23 cellular contexts compared by ENCODE assay signal in the genomic region with DNA sequence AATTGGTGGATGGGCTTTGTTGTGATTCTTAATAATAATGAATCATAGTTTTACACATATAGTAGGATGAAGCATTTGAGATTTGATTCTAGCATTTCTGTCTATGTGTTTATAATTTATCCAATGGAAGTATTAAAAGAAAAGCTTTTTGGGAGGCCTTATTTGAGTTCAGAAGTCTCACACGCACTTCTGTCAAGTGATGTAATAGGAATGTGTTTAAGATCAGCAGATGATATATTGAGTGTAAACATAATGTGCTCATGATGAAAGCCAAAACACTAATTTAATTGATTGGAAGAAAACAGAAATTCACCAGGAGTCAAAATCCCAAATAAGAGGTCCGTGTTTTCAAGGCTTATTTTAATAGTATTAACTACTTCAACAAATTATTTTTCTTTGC.
DNase-seq lines count a peak whose midpoint lies in the region; ATAC-seq and TF ChIP-seq lines count a peak whose summit lies in the region.
"Had no signal": no experiment of that assay in that cellular context is flagged by ENCODE, and none has a peak within 500 bp of the region (broad histone marks: within the 10 kb centered on the region; RNA-seq: fewer than 3 reads in every experiment).

No MANE protein-coding gene starts in this region.

- TF ChIP-seq EP300 in esophagus muscularis mucosa (IDR thresholded peaks at IDR 0.05), result no peak
- no peak for TF ChIP-seq EP300 in SK-N-SH (IDR thresholded peaks at IDR 0.05; ENCODE audit: borderline replicate concordance in 1 of 2, low read depth in 1 of 2, low read length in 1 of 2)

- H3K4me2 ChIP-seq in GM23248 (ENCODE audit: unreplicated experiment) (no peak overlapping the region), mesenchymal stem cell (ENCODE audit: low read length, poor library complexity, severe bottlenecking) (no peak overlapping the region), SK-N-SH (no peak overlapping the region)
- H3K4me2 ChIP-seq: BLaER1 treated with 17β-estradiol and CSF1 and Interleukin-3, amounts not matched to agents 10 nM and 100 nM had no signal

- DNase-seq in GM23248 (peak; percentile 20), esophagus muscularis mucosa (ENCODE audit: extremely low spot score) (no peak), fibroblast of villous mesenchyme (ENCODE audit: low read depth) (peak; percentile 56), mesenchymal stem cell (peak; percentile 13), DMS153 treated with DMSO at 0.1 percent for 48 hours (lab: John Stamatoyannopoulos, UW; ENCODE audit: unreplicated experiment) (no peak), SK-N-SH (no peak)
- DNase-seq: 8988T; ACHN; AML-193; Caco-2; Calu3; CD4-positive, alpha-beta T cell; CD8-positive, alpha-beta T cell; DMS53; DMS79; DND-41; EL; GDM1 had no signal

- peaks cover 34% of the 10 kb centered on the region for H3K4me1 ChIP-seq in GM23248 (ENCODE audit: insufficient read depth)
- peaks cover 0 to 27% (median 11%) of the 10 kb centered on the region in 4 donors for H3K4me1 ChIP-seq in esophagus muscularis mucosa
- H3K4me1 ChIP-seq in mesenchymal stem cell (ENCODE audit: control insufficient read depth, insufficient read depth, low read depth, low read length), result no peaks in the 10 kb centered on the region
- no peaks in the 10 kb centered on the region for H3K4me1 ChIP-seq in SK-N-SH (ENCODE audit: control insufficient read depth in 1 of 2, insufficient read depth in 2 of 2, low read depth in 1 of 2, low read length in 1 of 2)

- TF ChIP-seq POLR2A in esophagus muscularis mucosa (IDR thresholded peaks at IDR 0.05; ENCODE audit: low read depth), result no peak

- in situ Hi-C loops in GM23248 (cut with MboI), result no loop called here

- H4K91ac ChIP-seq in mesenchymal stem cell (ENCODE audit: low read length), result no peak overlapping the region

- H2AFZ ChIP-seq in GM23248 (peak overlapping the region; percentile 24; the same call in 1 of the 2 replicates), mesenchymal stem cell (ENCODE audit: low read depth, low read length) (no peak overlapping the region), SK-N-SH (ENCODE audit: low read depth) (no peak overlapping the region)

- H3F3A ChIP-seq in GM23248 (ENCODE audit: insufficient read depth) (peaks cover 21% of the 10 kb centered on the region), SK-N-SH (replicated peaks; ENCODE audit: insufficient read depth) (no peaks in the 10 kb centered on the region)

- no peaks in the 10 kb centered on the region for H3K9me3 ChIP-seq in GM23248 (ENCODE audit: low read depth)
- peaks cover 0 to 5% (median 0%) of the 10 kb centered on the region in 4 donors for H3K9me3 ChIP-seq in esophagus muscularis mucosa
- H3K9me3 ChIP-seq in mesenchymal stem cell (ENCODE audit: control insufficient read depth, low read length), result no peaks in the 10 kb centered on the region
- no peaks in the 10 kb centered on the region for H3K9me3 ChIP-seq in SK-N-SH
- H3K9me3 ChIP-seq: BLaER1 treated with 17β-estradiol and CSF1 and Interleukin-3, amounts not matched to agents 10 nM and 100 nM; Caco-2 had no signal

- intact Hi-C loops in esophagus muscularis mucosa (cut with DNase I), result no loop called here

- no peak overlapping the region for H4K8ac ChIP-seq in mesenchymal stem cell (ENCODE audit: low read length)

- no peak for TF ChIP-seq RAD21 in SK-N-SH (IDR thresholded peaks at IDR 0.05; ENCODE audit: low read length)

- whole genome bisulfite sequencing in GM23248 (ENCODE audit: low coverage in 1 of 2, low lambda C conversion rate in 2 of 2, missing lambda C conversion rate in 2 of 2), 2 experiments, result 24 to 28% methylated on average over 2 of the region's 2 CpGs
- WGBS in esophagus muscularis mucosa, result 42% methylated on average over 2 of the region's 2 CpGs
- WGBS in mesenchymal stem cell, result 79% methylated on average over 2 of the region's 2 CpGs
- 82% methylated on average over 2 of the region's 2 CpGs for WGBS in SK-N-SH (ENCODE audit: low lambda C conversion rate)

- H3K14ac ChIP-seq in mesenchymal stem cell (ENCODE audit: low read length in 2 of 2), result no peak overlapping the region

- TF ChIP-seq CTCF in esophagus muscularis mucosa (IDR thresholded peaks at IDR 0.05), result no peak
- no peak for TF ChIP-seq CTCF in fibroblast of villous mesenchyme (IDR thresholded peaks at IDR 0.05; ENCODE audit: insufficient read depth, low read depth, low read length)
- TF ChIP-seq CTCF in SK-N-SH (IDR thresholded peaks at IDR 0.05), result no peak

- H3K27me3 ChIP-seq in GM23248 (replicated peaks; ENCODE audit: insufficient read depth), result no peaks in the 10 kb centered on the region
- H3K27me3 ChIP-seq in esophagus muscularis mucosa, result no peaks in the 10 kb centered on the region
- no peaks in the 10 kb centered on the region for H3K27me3 ChIP-seq in mesenchymal stem cell (ENCODE audit: control insufficient read depth in 1 of 2, insufficient read depth in 1 of 2, low read length in 2 of 2)
- no peaks in the 10 kb centered on the region for H3K27me3 ChIP-seq in SK-N-SH (ENCODE audit: insufficient read depth)
- H3K27me3 ChIP-seq: BLaER1 treated with 17β-estradiol and CSF1 and Interleukin-3, amounts not matched to agents 10 nM and 100 nM had no signal

- no peak overlapping the region for H2BK5ac ChIP-seq in mesenchymal stem cell (ENCODE audit: low read depth, low read length, poor library complexity, severe bottlenecking)

- CTCF ChIA-PET in SK-N-SH (lab: Yijun Ruan, JAX), result no interaction called here

- no peak overlapping the region for H3K27ac ChIP-seq in GM23248
- H3K27ac ChIP-seq in esophagus muscularis mucosa (replicated peaks in 1 of 4), result peak overlapping the region; percentile 40 to 71 (median 42)
- H3K27ac ChIP-seq in mesenchymal stem cell (ENCODE audit: low read length, poor library complexity, severe bottlenecking), result no peak overlapping the region
- no peak overlapping the region for H3K27ac ChIP-seq in SK-N-SH (ENCODE audit: low read depth in 2 of 2, low read length in 1 of 2)
- H3K27ac ChIP-seq: BLaER1 treated with 17β-estradiol and CSF1 and Interleukin-3, amounts not matched to agents 10 nM and 100 nM; C4-2B had no signal

- no peak overlapping the region for H3K4ac ChIP-seq in mesenchymal stem cell (ENCODE audit: low read depth in 1 of 2, low read length in 2 of 2)

- H3K9me2 ChIP-seq in GM23248 (ENCODE audit: insufficient read depth) (no peaks in the 10 kb centered on the region), SK-N-SH (no peaks in the 10 kb centered on the region)

- no peak overlapping the region for H3K9ac ChIP-seq in GM23248
- H3K9ac ChIP-seq in mesenchymal stem cell (ENCODE audit: low read length), result no peak overlapping the region
- H3K9ac ChIP-seq in SK-N-SH, result no peak overlapping the region
- H3K9ac ChIP-seq: BLaER1 treated with 17β-estradiol and CSF1 and Interleukin-3, amounts not matched to agents 10 nM and 100 nM had no signal

- ATAC-seq in GM21526 (IDR thresholded peaks at IDR 0.05; ENCODE audit: low FRiP score, unreplicated experiment) (no peak), GM21619 (IDR thresholded peaks at IDR 0.05; ENCODE audit: unreplicated experiment) (no peak)
- ATAC-seq: CD8-positive, alpha-beta T cell; GM12878 had no signal

- POLR2A ChIA-PET in SK-N-SH (lab: Yijun Ruan, JAX), result no interaction called here

- H2BK15ac ChIP-seq in mesenchymal stem cell (ENCODE audit: low read depth, poor library complexity, severe bottlenecking), result no peak overlapping the region

- H3K4me3 ChIP-seq in GM23248 (no peak overlapping the region), esophagus muscularis mucosa (no peak overlapping the region), fibroblast of villous mesenchyme (ENCODE audit: low read depth, low read length) (no peak overlapping the region), mesenchymal stem cell (ENCODE audit: insufficient read depth in 1 of 2, low read depth in 1 of 2, low read length in 2 of 2) (no peak overlapping the region), SK-N-SH (ENCODE audit: low read depth in 2 of 2, low read length in 1 of 2) (no peak overlapping the region)
- H3K4me3 ChIP-seq: BLaER1 treated with 17β-estradiol and CSF1 and Interleukin-3, amounts not matched to agents 10 nM and 100 nM; GM12878 had no signal

- H3K79me2 ChIP-seq in GM23248 (ENCODE audit: insufficient read depth) (no peaks in the 10 kb centered on the region), SK-N-SH (ENCODE audit: insufficient read depth) (no peaks in the 10 kb centered on the region)

- H2AK5ac ChIP-seq in mesenchymal stem cell (ENCODE audit: low read length, severe bottlenecking), result no peak overlapping the region

- no peak overlapping the region for H2BK12ac ChIP-seq in mesenchymal stem cell (ENCODE audit: low read length in 2 of 2)

- no peak overlapping the region for H3K23ac ChIP-seq in mesenchymal stem cell (ENCODE audit: low read length in 2 of 2)

- H3K79me1 ChIP-seq in mesenchymal stem cell (replicated peaks; ENCODE audit: low read length, poor library complexity, severe bottlenecking), result no peaks in the 10 kb centered on the region

- no peaks in the 10 kb centered on the region for H4K20me1 ChIP-seq in GM23248 (ENCODE audit: insufficient read depth)
- no peaks in the 10 kb centered on the region for H4K20me1 ChIP-seq in SK-N-SH (ENCODE audit: insufficient read depth)
- H4K20me1 ChIP-seq: BLaER1 treated with 17β-estradiol and CSF1 and Interleukin-3, amounts not matched to agents 10 nM and 100 nM had no signal

- no peaks in the 10 kb centered on the region for H3K36me3 ChIP-seq in GM23248 (ENCODE audit: low read depth)
- H3K36me3 ChIP-seq in esophagus muscularis mucosa, result no peaks in the 10 kb centered on the region
- no peaks in the 10 kb centered on the region for H3K36me3 ChIP-seq in mesenchymal stem cell (ENCODE audit: control insufficient read depth in 1 of 2, insufficient read depth in 2 of 2, low read depth in 1 of 2, low read length in 2 of 2)
- H3K36me3 ChIP-seq in SK-N-SH (replicated peaks in 1 of 2; ENCODE audit: control insufficient read depth in 1 of 2, insufficient read depth in 2 of 2, low read length in 1 of 2), result no peaks in the 10 kb centered on the region
- H3K36me3 ChIP-seq: BLaER1 treated with 17β-estradiol and CSF1 and Interleukin-3, amounts not matched to agents 10 nM and 100 nM had no signal

- H3K18ac ChIP-seq in mesenchymal stem cell (ENCODE audit: low read depth in 1 of 2, low read length in 2 of 2), result no peak overlapping the region

- no peak overlapping the region for H2BK120ac ChIP-seq in mesenchymal stem cell (ENCODE audit: low read depth, low read length)

Comparison
In these comparisons a context has a peak if more than half of its experiments do, and no peak if none do; other contexts are left out.
1. DNase-seq: peak in GM23248 (single experiment), fibroblast of villous mesenchyme (single experiment) and mesenchymal stem cell (single experiment); none in esophagus muscularis mucosa (single experiment), DMS153 treated with DMSO at 0.1 percent for 48 hours (single experiment) and SK-N-SH (single experiment).
2. H3K27ac ChIP-seq: peak in esophagus muscularis mucosa (4 of 4); none in GM23248 (single experiment), mesenchymal stem cell (single experiment) and SK-N-SH (0 of 2).